Comparison of ENCODE assay signal across 1 cellular context in the genomic region with DNA sequence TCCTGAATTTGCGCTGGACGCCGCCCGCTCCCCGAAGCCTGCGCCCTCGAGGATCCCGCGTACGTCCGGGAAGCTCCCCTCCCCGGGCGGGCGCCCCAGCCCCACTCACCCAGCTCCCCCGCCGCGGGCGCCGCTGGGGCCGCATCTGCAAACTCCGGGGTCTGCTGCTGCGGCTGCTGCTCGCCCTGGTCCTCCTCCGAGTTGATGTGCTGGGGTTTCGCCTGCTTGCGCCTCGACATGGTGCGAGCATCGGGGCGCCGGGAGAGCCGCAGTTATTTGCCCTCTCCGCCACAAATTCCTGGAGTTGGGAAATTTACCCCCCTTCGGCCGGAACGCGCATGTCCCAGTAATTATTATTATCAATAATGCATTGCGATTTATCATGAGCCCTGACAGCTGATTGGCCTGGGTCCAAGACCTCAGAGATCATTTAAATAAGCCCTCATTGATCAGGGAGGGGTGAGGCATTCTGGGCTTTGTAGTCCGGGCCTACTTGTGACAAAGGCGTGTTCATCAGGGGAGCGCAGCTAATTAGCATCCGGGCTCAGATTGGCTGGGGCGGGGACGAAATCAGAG.
TF ChIP-seq lines count a peak whose summit lies in the region.

Gene SALL4, minus strand, starts transcription at position 352 of the 576 bp plus-strand sequence. Its CDS starts 113 bp downstream, at position 239.

TF ChIP-seq in IMR-90, 13 proteins besides CTCF, POLR2A, EP300 and RAD21:
- no peak for TF ChIP-seq SMC3 (IDR thresholded peaks at IDR 0.05; ENCODE audit: low read depth, low read length)
- no peak for TF ChIP-seq RCOR1 (IDR thresholded peaks at IDR 0.05; ENCODE audit: insufficient replicate concordance, low read length)
- no peak for TF ChIP-seq BHLHE40 (IDR thresholded peaks at IDR 0.05; ENCODE audit: low read depth, low read length)
